15 cellular contexts compared by ENCODE assay signal in the genomic region with DNA sequence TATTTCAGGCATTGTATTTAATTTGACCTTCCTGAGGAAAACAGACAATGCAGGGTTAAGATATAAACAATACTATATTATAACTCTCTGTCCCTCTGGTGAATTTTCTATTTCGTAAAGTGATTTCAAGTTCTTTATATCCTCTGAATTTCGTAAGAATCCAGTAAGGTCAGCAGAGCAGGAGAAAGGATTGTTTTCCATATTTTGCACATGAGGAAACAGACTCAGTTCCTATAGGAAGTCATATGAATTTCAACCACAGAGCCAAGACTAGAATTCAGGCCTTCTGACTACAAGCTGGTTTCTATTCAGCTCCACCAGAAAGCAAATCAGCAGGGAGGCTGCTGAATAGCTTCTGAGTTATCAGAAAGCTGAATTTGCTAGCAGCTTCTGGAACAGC. TPM values are rescaled to one million over a fixed set of nuclear protein-coding genes. Genes with fewer than 3 reads are reported as not detected.
DNase-seq lines count a peak whose midpoint lies in the region; ATAC-seq and TF ChIP-seq lines count a peak whose summit lies in the region.
"Had no signal": no experiment of that assay in that cellular context is flagged by ENCODE, and none has a peak within 500 bp of the region (broad histone marks: within the 10 kb centered on the region; RNA-seq: fewer than 3 reads in every experiment).

No MANE protein-coding gene starts in this region.

- H3K27me3 Mint-ChIP-seq in neural progenitor cell (ENCODE audit: insufficient read depth, low read depth): peaks cover 7% of the 10 kb centered on the region

- no peak overlapping the region for H3K27ac ChIP-seq in neural progenitor cell
- H3K27ac ChIP-seq: BLaER1 treated with 17β-estradiol and CSF1 and Interleukin-3, amounts not matched to agents 10 nM and 100 nM; SJCRH30 had no signal

- no peaks in the 10 kb centered on the region for H3K79me2 ChIP-seq in neural progenitor cell (ENCODE audit: low read depth)

- TF ChIP-seq CTCF in neural progenitor cell (IDR thresholded peaks at IDR 0.05): no peak

- no peaks in the 10 kb centered on the region for H3K36me3 ChIP-seq in neural progenitor cell
- H3K36me3 ChIP-seq: BLaER1 treated with 17β-estradiol and CSF1 and Interleukin-3, amounts not matched to agents 10 nM and 100 nM; SJCRH30 had no signal

- no peaks in the 10 kb centered on the region for H3K27me3 ChIP-seq in neural progenitor cell
- H3K27me3 ChIP-seq: BLaER1 treated with 17β-estradiol and CSF1 and Interleukin-3, amounts not matched to agents 10 nM and 100 nM; SJCRH30 had no signal

- no peak overlapping the region for H2AFZ ChIP-seq in neural progenitor cell (replicated peaks)

- no peak overlapping the region for H3K9ac ChIP-seq in neural progenitor cell
- H3K9ac ChIP-seq: BLaER1 treated with 17β-estradiol and CSF1 and Interleukin-3, amounts not matched to agents 10 nM and 100 nM had no signal

- H3K4me1 ChIP-seq in neural progenitor cell: peaks cover 44% of the 10 kb centered on the region
- H3K4me1 ChIP-seq: BLaER1 treated with 17β-estradiol and CSF1 and Interleukin-3, amounts not matched to agents 10 nM and 100 nM; SJCRH30 had no signal

- peak overlapping the region; percentile 11 for H3K4me2 ChIP-seq in neural progenitor cell
- H3K4me2 ChIP-seq: BLaER1 treated with 17β-estradiol and CSF1 and Interleukin-3, amounts not matched to agents 10 nM and 100 nM had no signal

- no peaks in the 10 kb centered on the region for H3K9me3 Mint-ChIP-seq in neural progenitor cell
- H3K9me3 Mint-ChIP-seq: CD8-positive, alpha-beta T cell had no signal

- H3K9me3 ChIP-seq in neural progenitor cell (ENCODE audit: low read depth): no peaks in the 10 kb centered on the region
- H3K9me3 ChIP-seq: BLaER1 treated with 17β-estradiol and CSF1 and Interleukin-3, amounts not matched to agents 10 nM and 100 nM; SJCRH30 had no signal

- peaks cover 36% of the 10 kb centered on the region for H3K4me1 Mint-ChIP-seq in neural progenitor cell

- H3K36me3 Mint-ChIP-seq in neural progenitor cell: no peaks in the 10 kb centered on the region
- H3K36me3 Mint-ChIP-seq: CD8-positive, alpha-beta T cell had no signal

- no peak overlapping the region for H3K4me3 Mint-ChIP-seq in neural progenitor cell
- H3K4me3 Mint-ChIP-seq: CD8-positive, alpha-beta T cell had no signal

- no peaks in the 10 kb centered on the region for H4K20me1 ChIP-seq in neural progenitor cell (ENCODE audit: low read depth)
- H4K20me1 ChIP-seq: BLaER1 treated with 17β-estradiol and CSF1 and Interleukin-3, amounts not matched to agents 10 nM and 100 nM had no signal

- DNase-seq in NCI-H2107 treated with DMSO at 0.1 percent for 48 hours (lab: John Stamatoyannopoulos, UW; ENCODE audit: unreplicated experiment): peak; percentile 61
- DNase-seq in NCI-H2107 (lab: John Stamatoyannopoulos, UW): no peak
- DNase-seq in NCI-H345 (lab: John Stamatoyannopoulos, UW): peak; percentile 63
- peak; percentile 57 for DNase-seq in dermis blood vessel endothelial cell
- DNase-seq in neural progenitor cell (ENCODE audit: low spot score): peak; percentile 31
- no peak for DNase-seq in activated CD4-positive, CD25-positive, alpha-beta regulatory T cell treated with anti-CD3 and anti-CD28 coated beads, Interleukin-2, amount 50 U/mL, for 72 hours
- DNase-seq in GOT3 (lab: John Stamatoyannopoulos, UW): no peak
- DNase-seq: 8988T; CD8-positive, alpha-beta T cell; Kasumi-1; OCI-M1; SJCRH30; T-helper 1 cell had no signal

- no peak for ATAC-seq in HG03135 (IDR thresholded peaks at IDR 0.05; ENCODE audit: unreplicated experiment)
- ATAC-seq: CD8-positive, alpha-beta T cell had no signal

- H3K27ac Mint-ChIP-seq in neural progenitor cell: peak overlapping the region; percentile 24
- H3K27ac Mint-ChIP-seq: CD8-positive, alpha-beta T cell had no signal

- H3F3A ChIP-seq in neural progenitor cell (ENCODE audit: low read depth): peaks cover 11% of the 10 kb centered on the region

- H3K4me3 ChIP-seq in neural progenitor cell: no peak overlapping the region
- H3K4me3 ChIP-seq: BLaER1 treated with 17β-estradiol and CSF1 and Interleukin-3, amounts not matched to agents 10 nM and 100 nM; SJCRH30 had no signal

RNA-seq across cellular contexts. Expression of gene PLAAT1, which starts 11.2 kb away (rescaled TPM):
- total RNA-seq in dermis blood vessel endothelial cell: 0.47 TPM in 1 of 2 replicates, not detected in the other
- 4.9 and 5.0 TPM in 2 replicates for total RNA-seq in neural progenitor cell (ENCODE audit: low replicate concordance)
- total RNA-seq: CD8-positive, alpha-beta T cell had no signal

Comparison
In these comparisons a context has a peak if more than half of its experiments do, and no peak if none do; other contexts are left out.
1. DNase-seq: peak in NCI-H2107 treated with DMSO at 0.1 percent for 48 hours (single experiment), NCI-H345 (single experiment), dermis blood vessel endothelial cell (single experiment) and neural progenitor cell (single experiment); none in NCI-H2107 (single experiment), activated CD4-positive, CD25-positive, alpha-beta regulatory T cell treated with anti-CD3 and anti-CD28 coated beads, Interleukin-2, amount 50 U/mL, for 72 hours (single experiment) and GOT3 (single experiment).